ENCODE assay signal across 11 cellular contexts in the genomic region with DNA sequence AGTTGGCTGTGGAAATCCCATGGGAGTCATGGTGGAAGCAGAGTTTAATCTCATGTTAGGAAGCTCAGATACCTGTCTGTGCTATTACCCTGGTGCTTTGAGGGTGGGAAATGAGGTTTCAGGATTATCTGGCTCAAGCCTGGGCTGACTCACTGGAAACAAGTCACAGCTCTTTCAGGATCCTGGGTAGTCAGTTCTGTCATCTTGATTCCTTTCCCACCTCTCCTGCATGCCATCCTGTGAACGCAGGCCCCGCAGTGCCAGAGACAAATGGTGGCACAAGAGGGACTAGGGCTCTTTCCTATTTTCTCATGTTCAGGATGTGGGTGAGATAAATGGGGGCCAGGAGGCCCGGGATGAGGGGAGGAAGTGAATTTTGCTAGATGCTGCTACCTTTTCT.
"Had no signal": no experiment of that assay in that cellular context is flagged by ENCODE, and none has a peak within 500 bp of the region (broad histone marks: within the 10 kb centered on the region; RNA-seq: fewer than 3 reads in every experiment).

No MANE protein-coding gene starts in this region.

- DNase-seq: activated CD4-positive, alpha-beta T cell treated with anti-CD3 and anti-CD28 coated beads for 4 hours; activated CD8-positive, alpha-beta T cell treated with anti-CD3 and anti-CD28 coated beads for 36 hours; activated naive CD8-positive, alpha-beta T cell treated with anti-CD3 and anti-CD28 coated beads for 36 hours; amygdala; effector memory CD8-positive, alpha-beta T cell; erythroblast; T-helper 1 cell had no signal

- ATAC-seq: activated CD8-positive, alpha-beta T cell treated with anti-CD3 and anti-CD28 coated beads for 36 hours; effector memory CD8-positive, alpha-beta T cell; left lobe of liver; natural killer cell treated with Interleukin-12 subunit alpha and Interleukin-12 subunit beta and Interleukin-15 and Interleukin-18, amount 100 ng/mL, for 72 hours; stimulated activated effector memory CD8-positive, alpha-beta T cell treated with anti-CD3 and anti-CD28 coated beads, Interleukin-12 subunit alpha, Interleukin-12 subunit beta, amount 100 ng/mL, for 72 hours; WTC11 had no signal
